In the genomic region with DNA sequence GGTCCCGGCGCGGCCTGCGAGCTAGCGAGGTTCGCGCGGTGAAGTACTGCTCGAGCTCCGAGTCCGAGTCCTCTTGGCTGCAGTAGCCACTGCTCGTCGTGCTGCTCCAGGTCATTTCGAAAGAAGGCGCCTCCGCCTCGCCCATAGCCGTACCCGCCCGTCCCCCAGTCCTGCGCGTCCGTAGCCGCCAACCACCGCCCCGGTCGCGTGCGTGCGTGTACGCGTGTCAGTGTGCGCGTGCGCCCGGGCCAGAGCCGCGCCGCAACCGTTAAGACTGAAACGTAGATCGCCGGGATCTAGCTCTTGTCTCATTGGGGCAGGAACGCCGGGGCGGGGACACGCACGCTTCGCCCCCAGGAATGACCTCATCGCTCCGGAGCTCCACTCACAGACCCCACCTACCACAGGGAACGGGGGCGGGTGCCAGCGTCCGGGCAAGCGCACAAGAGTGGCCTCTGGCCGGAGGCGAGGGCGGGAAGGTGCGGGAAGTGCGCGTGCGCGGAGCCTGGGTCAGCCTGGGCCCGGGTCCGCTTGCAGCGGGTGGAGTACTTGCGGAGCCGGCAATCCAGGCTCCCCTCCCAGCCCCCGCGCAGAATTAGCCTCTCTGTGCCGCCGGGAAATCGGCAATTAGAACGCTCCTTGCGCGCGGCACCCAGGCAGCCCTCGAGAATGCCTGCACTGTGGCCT, we compare ENCODE assay signal across 8 cellular contexts. TPM values are rescaled to one million over a fixed set of nuclear protein-coding genes. Genes with fewer than 3 reads are reported as not detected.
A peak's percentile ranks its signal among the peaks of the same experiment; 100 is the strongest.
DNase-seq lines count a peak whose midpoint lies in the region; ATAC-seq and TF ChIP-seq lines count a peak whose summit lies in the region.

No MANE protein-coding gene starts in this region.

- H3K27me3 ChIP-seq in SU-DHL-6 (ENCODE audit: low read length) (no peaks in the 10 kb centered on the region), cardiac muscle cell (peaks cover 31% of the 10 kb centered on the region), trophoblast cell (ENCODE audit: insufficient read depth, low read length) (peaks cover 27% of the 10 kb centered on the region), transverse colon (no peaks in the 10 kb centered on the region)

- DNase-seq in NCI-H1417 (lab: John Stamatoyannopoulos, UW): peak; percentile 93 to 98 (median 95)
- peak; percentile 98 for DNase-seq in activated naive CD8-positive, alpha-beta T cell treated with anti-CD3 and anti-CD28 coated beads, Interleukin-2, amount 50 U/mL, for 24 hours
- DNase-seq in cardiac muscle cell (ENCODE audit: low read depth in 1 of 2, low spot score in 1 of 2): peak; percentile 100
- peak; percentile 98 for DNase-seq in trophoblast cell
- DNase-seq in transverse colon: peak; percentile 100

- in situ Hi-C loops in transverse colon (cut with MboI; ENCODE audit: low pct_ligation_motif_present in 1 of 4, low pct_unique_long_range_greater_than_20kb in 1 of 4, low sequenced_read_pairs in 3 of 4): no loop called here

- H3K79me2 ChIP-seq in SU-DHL-6 (ENCODE audit: insufficient read depth, low read length) (peaks cover 42% of the 10 kb centered on the region), trophoblast cell (ENCODE audit: control insufficient read depth, insufficient read depth, low read length, poor library complexity) (peaks cover 20% of the 10 kb centered on the region)

- H3K9me3 ChIP-seq in SU-DHL-6 (ENCODE audit: insufficient read depth, low read length): no peaks in the 10 kb centered on the region
- H3K9me3 ChIP-seq in cardiac muscle cell (ENCODE audit: low read depth): no peaks in the 10 kb centered on the region
- peaks cover 6% of the 10 kb centered on the region for H3K9me3 ChIP-seq in trophoblast cell (ENCODE audit: insufficient read depth, low read depth, low read length)
- H3K9me3 ChIP-seq in transverse colon: no peaks in the 10 kb centered on the region

- H3K27ac ChIP-seq in SU-DHL-6 (ENCODE audit: low read depth, low read length): peak overlapping the region; percentile 77
- H3K27ac ChIP-seq in cardiac muscle cell: peak overlapping the region; percentile 87
- H3K27ac ChIP-seq in trophoblast cell (ENCODE audit: low read depth, low read length): peak overlapping the region; percentile 92
- H3K27ac ChIP-seq in transverse colon: peak overlapping the region; percentile 93 to 99 (median 98)

- no peaks in the 10 kb centered on the region for H3K9me3 Mint-ChIP-seq in activated naive CD8-positive, alpha-beta T cell treated with anti-CD3 and anti-CD28 coated beads, Interleukin-2, amount 50 U/mL, for 24 hours

- H3K27ac Mint-ChIP-seq in activated naive CD8-positive, alpha-beta T cell treated with anti-CD3 and anti-CD28 coated beads, Interleukin-2, amount 50 U/mL, for 24 hours: peak overlapping the region; percentile 98

- WGBS in trophoblast cell (ENCODE audit: extremely low coverage, insufficient coverage, insufficient read length): no CpG with 5 or more reads among the region's 79 CpGs
- 0% methylated on average over 71 of the region's 79 CpGs; no CpG with 5 or more reads in 1 of the 2 donors for WGBS in transverse colon (ENCODE audit: low coverage in 1 of 2), 2 donors

- no peaks in the 10 kb centered on the region for H3K27me3 Mint-ChIP-seq in activated naive CD8-positive, alpha-beta T cell treated with anti-CD3 and anti-CD28 coated beads, Interleukin-2, amount 50 U/mL, for 24 hours

- H4K20me1 ChIP-seq in SU-DHL-6 (ENCODE audit: low read depth, low read length): no peaks in the 10 kb centered on the region; the same call in 1 of the 2 replicates

- peak overlapping the region; percentile 86 for H2BK5ac ChIP-seq in trophoblast cell (ENCODE audit: low read depth, low read length, poor library complexity)

- peak; percentile 78 for ATAC-seq in HG02763 (IDR thresholded peaks at IDR 0.05; ENCODE audit: unreplicated experiment)
- peak; percentile 70 for ATAC-seq in activated naive CD8-positive, alpha-beta T cell treated with anti-CD3 and anti-CD28 coated beads, Interleukin-2, amount 50 U/mL, for 24 hours

- peak overlapping the region; percentile 96 for H4K91ac ChIP-seq in trophoblast cell (ENCODE audit: low read depth, low read length)

- intact Hi-C loops in transverse colon (cut with DNase I; ENCODE audit: low total_unique reads): loop anchor here (10.0 kb wide), 1 partner anchor 1947 kb away; a partner anchor contains a TSS

- H3K9ac ChIP-seq in SU-DHL-6 (ENCODE audit: low read length) (peak overlapping the region; percentile 88), trophoblast cell (ENCODE audit: low read length) (peak overlapping the region; percentile 89)

- H2AFZ ChIP-seq in SU-DHL-6 (ENCODE audit: low read depth, low read length, severe bottlenecking): peak overlapping the region; percentile 72
- H2AFZ ChIP-seq in trophoblast cell (ENCODE audit: insufficient read depth, low read length, poor library complexity): peak overlapping the region; percentile 91

- peaks cover 54% of the 10 kb centered on the region for H3K36me3 Mint-ChIP-seq in activated naive CD8-positive, alpha-beta T cell treated with anti-CD3 and anti-CD28 coated beads, Interleukin-2, amount 50 U/mL, for 24 hours (ENCODE audit: low read depth)

- H2BK12ac ChIP-seq in trophoblast cell (ENCODE audit: low read length): peak overlapping the region; percentile 9

- H3K4me1 ChIP-seq in cardiac muscle cell (ENCODE audit: low read depth): peaks cover 11% of the 10 kb centered on the region
- peaks cover 21 to 23% of the 10 kb centered on the region in 2 experiments for H3K4me1 ChIP-seq in trophoblast cell (ENCODE audit: control insufficient read depth in 1 of 2, insufficient read depth in 2 of 2, low read length in 2 of 2)
- H3K4me1 ChIP-seq in transverse colon: peaks cover 26 to 74% (median 59%) of the 10 kb centered on the region in 4 donors

- peak overlapping the region; percentile 98 for H3K4me3 Mint-ChIP-seq in activated naive CD8-positive, alpha-beta T cell treated with anti-CD3 and anti-CD28 coated beads, Interleukin-2, amount 50 U/mL, for 24 hours

- peak; percentile 92 for TF ChIP-seq POLR2A in transverse colon (IDR thresholded peaks at IDR 0.05)

- H2AK5ac ChIP-seq in trophoblast cell (ENCODE audit: low read length): peak overlapping the region; percentile 95

- H3K23ac ChIP-seq in trophoblast cell (ENCODE audit: low read length): no peak overlapping the region

- peaks cover 12% of the 10 kb centered on the region for H3K79me1 ChIP-seq in trophoblast cell (ENCODE audit: low read length)

- peak overlapping the region; percentile 97 for H3K14ac ChIP-seq in trophoblast cell (ENCODE audit: low read length)

- TF ChIP-seq EP300 in transverse colon (IDR thresholded peaks at IDR 0.05; ENCODE audit: low read depth): peak; percentile 1

- H3F3A ChIP-seq in SU-DHL-6 (ENCODE audit: insufficient read depth): peaks cover 12% of the 10 kb centered on the region; the same call in 1 of the 2 replicates

- H2BK120ac ChIP-seq in trophoblast cell (ENCODE audit: insufficient read depth, low read length, poor library complexity): peak overlapping the region; percentile 87

- H3K4ac ChIP-seq in trophoblast cell (ENCODE audit: low read depth, low read length): peak overlapping the region; percentile 94

- peaks cover 64% of the 10 kb centered on the region for H3K4me1 Mint-ChIP-seq in activated naive CD8-positive, alpha-beta T cell treated with anti-CD3 and anti-CD28 coated beads, Interleukin-2, amount 50 U/mL, for 24 hours

- H3K4me2 ChIP-seq in SU-DHL-6 (ENCODE audit: low read depth, low read length, poor library complexity, severe bottlenecking): peak overlapping the region; percentile 81
- H3K4me2 ChIP-seq in trophoblast cell (ENCODE audit: low read length): peak overlapping the region; percentile 92

- no peaks in the 10 kb centered on the region for H3K9me2 ChIP-seq in SU-DHL-6 (replicated peaks; ENCODE audit: insufficient read depth, low read length)

- H3K4me3 ChIP-seq in GM12875 (ENCODE audit: low read depth, low read length) (peak overlapping the region; percentile 95), SU-DHL-6 (ENCODE audit: insufficient read depth, low read length, poor library complexity, severe bottlenecking) (peak overlapping the region; percentile 88), cardiac muscle cell (peak overlapping the region; percentile 59), trophoblast cell (ENCODE audit: low read depth, low read length) (peak overlapping the region; percentile 92), transverse colon (peak overlapping the region; percentile 49 to 91 (median 60))

- H4K12ac ChIP-seq in trophoblast cell (ENCODE audit: low read depth, low read length): peak overlapping the region; percentile 86

- H3K18ac ChIP-seq in trophoblast cell (ENCODE audit: low read length): peak overlapping the region; percentile 96

- no peaks in the 10 kb centered on the region for H3K36me3 ChIP-seq in SU-DHL-6 (ENCODE audit: low read length)
- H3K36me3 ChIP-seq in cardiac muscle cell: no peaks in the 10 kb centered on the region
- H3K36me3 ChIP-seq in trophoblast cell (ENCODE audit: control insufficient read depth in 1 of 2, insufficient read depth in 2 of 2, low read length in 2 of 2): peaks cover 8 to 15% of the 10 kb centered on the region in 2 experiments
- H3K36me3 ChIP-seq in transverse colon: no peaks in the 10 kb centered on the region

- TF ChIP-seq CTCF in GM12875 (IDR thresholded peaks at IDR 0.05; ENCODE audit: borderline replicate concordance, insufficient read depth, low read depth, low read length): no peak
- TF ChIP-seq CTCF in SU-DHL-6 (IDR thresholded peaks at IDR 0.05; ENCODE audit: insufficient read depth, low read length, poor library complexity, severe bottlenecking): no peak
- no peak for TF ChIP-seq CTCF in cardiac muscle cell (IDR thresholded peaks at IDR 0.05; ENCODE audit: low read depth, low read length)
- no peak for TF ChIP-seq CTCF in transverse colon (IDR thresholded peaks at IDR 0.05)

- peak overlapping the region; percentile 97 for H4K8ac ChIP-seq in trophoblast cell (ENCODE audit: low read depth, low read length)

RNA-seq across cellular contexts. Expression of a gene that starts 3.3 kb away (rescaled TPM):
- total RNA-seq in cardiac muscle cell (13.0 and 23.1 TPM in 2 replicates), transverse colon (10 to 100 TPM in 3 of 4 donors, 1 to 10 TPM in 1; 9.8 to 29.2 (median 21.7) TPM)
- polyA plus RNA-seq in cardiac muscle cell: 23.8 and 33.5 TPM in 2 replicates
- 15.1 and 16.0 TPM in 2 replicates for polyA plus RNA-seq in trophoblast cell (2013)

RNA-seq across cellular contexts. Expression of a gene that starts 8.2 kb away (rescaled TPM):
- total RNA-seq in cardiac muscle cell: 0.56 and 2.8 TPM in 2 replicates
- polyA plus RNA-seq in cardiac muscle cell: 1.3 and 1.8 TPM in 2 replicates
- polyA plus RNA-seq in trophoblast cell (2013): 0.45 and 0.51 TPM in 2 replicates
- total RNA-seq in transverse colon: not detected

RNA-seq across cellular contexts. Expression of a gene that starts 9.3 kb away (rescaled TPM):
- total RNA-seq in cardiac muscle cell: 84.1 and 87.0 TPM in 2 replicates
- 66.4 and 76.6 TPM in 2 replicates for polyA plus RNA-seq in cardiac muscle cell
- polyA plus RNA-seq in trophoblast cell (2013): 25.9 and 26.8 TPM in 2 replicates
- total RNA-seq in transverse colon: 10 to 100 TPM in 3 of 4 donors, 1 to 10 TPM in 1; 7.9 to 39.6 (median 28.0) TPM

RNA-seq across cellular contexts. Expression of a gene that starts 13.3 kb away (rescaled TPM):
- total RNA-seq in cardiac muscle cell: 33.2 and 34.6 TPM in 2 replicates
- polyA plus RNA-seq in cardiac muscle cell: 51.9 and 64.4 TPM in 2 replicates
- 13.1 TPM in 2 replicates for polyA plus RNA-seq in trophoblast cell (2013)
- total RNA-seq in transverse colon: 10 to 100 TPM in 2 of 4 donors, 1 to 10 TPM in 2; 6.0 to 29.2 (median 13.1) TPM

RNA-seq across cellular contexts. Expression of a gene that starts 13.3 kb away (rescaled TPM):
- total RNA-seq in cardiac muscle cell (10.7 and 26.4 TPM in 2 replicates), transverse colon (10 to 100 TPM; 23.7 to 53.9 (median 35.6) TPM)
- 15.7 and 23.8 TPM in 2 replicates for polyA plus RNA-seq in cardiac muscle cell
- 14.7 and 16.2 TPM in 2 replicates for polyA plus RNA-seq in trophoblast cell (2013)

Comparison
In these comparisons a context has a peak if more than half of its experiments do, and no peak if none do; other contexts are left out.
1. Peak in every context shown above with its lines: DNase-seq, ATAC-seq, H3K4me3 ChIP-seq and H3K27ac ChIP-seq.